ENCODE assay signal across 24 cellular contexts in the genomic region with DNA sequence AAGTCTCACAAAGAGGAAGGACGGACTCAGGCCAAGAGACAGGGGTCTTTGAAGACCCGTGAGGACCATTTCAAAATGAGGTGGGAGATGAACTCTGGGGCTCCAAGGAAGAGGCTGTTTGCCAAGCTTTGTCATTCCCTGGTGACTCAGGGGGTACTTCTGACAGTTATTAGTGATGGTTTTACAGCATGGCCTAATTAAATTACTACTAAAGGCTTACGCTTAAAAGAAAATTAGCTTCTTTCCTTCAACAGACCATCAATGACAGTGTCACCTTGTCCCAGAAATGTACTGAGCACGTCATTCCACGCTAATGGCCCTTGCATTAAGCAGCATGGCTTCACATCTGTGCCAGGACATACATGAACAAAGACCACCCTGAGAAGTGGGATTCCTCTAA. TPM values are rescaled to one million over a fixed set of nuclear protein-coding genes. Genes with fewer than 3 reads are reported as not detected.
"Had no signal": no experiment of that assay in that cellular context is flagged by ENCODE, and none has a peak within 500 bp of the region (broad histone marks: within the 10 kb centered on the region; RNA-seq: fewer than 3 reads in every experiment).

No MANE protein-coding gene starts in this region.

- H3K27me3 ChIP-seq: dorsolateral prefrontal cortex, esophagus squamous epithelium, gastrocnemius medialis, heart right ventricle, left lung had no signal

- H3K4me3 ChIP-seq: coronary artery, dorsolateral prefrontal cortex, esophagus squamous epithelium, gastrocnemius medialis, heart right ventricle, left lung, lung had no signal

- ATAC-seq: gastrocnemius medialis, heart right ventricle, left cardiac atrium, left lung, left ventricle myocardium superior had no signal

- DNase-seq: dermis blood vessel endothelial cell; dorsolateral prefrontal cortex; effector CD4-positive, alpha-beta T cell; effector memory CD4-positive, alpha-beta T cell; esophagus squamous epithelium; foreskin melanocyte; gastrocnemius medialis; glutamatergic neuron; head of caudate nucleus; heart right ventricle; hippocampal formation; left cardiac atrium; left lung; left ventricle myocardium superior; mammary epithelial cell; mesendoderm; midbrain had no signal

- H3K36me3 ChIP-seq: esophagus squamous epithelium, gastrocnemius medialis, heart right ventricle, left lung had no signal

- H3K27ac ChIP-seq: coronary artery, dorsolateral prefrontal cortex, esophagus squamous epithelium, gastrocnemius medialis, heart right ventricle, left lung had no signal

- H3K9me3 ChIP-seq: esophagus squamous epithelium, gastrocnemius medialis, heart right ventricle, left lung had no signal

- H3K4me1 ChIP-seq: esophagus squamous epithelium, gastrocnemius medialis, heart right ventricle had no signal

RNA-seq across cellular contexts. Expression of gene UTS2, which starts 5.1 kb away (rescaled TPM):
- total RNA-seq: dermis blood vessel endothelial cell, endothelial cell of umbilical vein, epithelial cell of proximal tubule, esophagus squamous epithelium, gastrocnemius medialis, glomerular endothelial cell, kidney epithelial cell, left cardiac atrium, left ventricle myocardium superior, mammary epithelial cell, mucosa of gallbladder had no signal
